1 cellular context compared by ENCODE assay signal in genomic region chr4:108884596-108884995, GRCh38.
TF ChIP-seq lines count a peak whose summit lies in the region.

No MANE protein-coding gene starts in this region.

TF ChIP-seq in SK-N-SH, 30 proteins besides CTCF, POLR2A, EP300 and RAD21 (continued from another document):
- TF ChIP-seq ZBTB33 (IDR thresholded peaks at IDR 0.05; ENCODE audit: borderline replicate concordance, low read depth) = no peak
- no peak for TF ChIP-seq NFIC (IDR thresholded peaks at IDR 0.05; ENCODE audit: borderline replicate concordance)
- TF ChIP-seq REST (IDR thresholded peaks at IDR 0.05; ENCODE audit: low read depth, low read length) = no peak
- TF ChIP-seq JUND (IDR thresholded peaks at IDR 0.05) = no peak
- TF ChIP-seq, protein P1, sequence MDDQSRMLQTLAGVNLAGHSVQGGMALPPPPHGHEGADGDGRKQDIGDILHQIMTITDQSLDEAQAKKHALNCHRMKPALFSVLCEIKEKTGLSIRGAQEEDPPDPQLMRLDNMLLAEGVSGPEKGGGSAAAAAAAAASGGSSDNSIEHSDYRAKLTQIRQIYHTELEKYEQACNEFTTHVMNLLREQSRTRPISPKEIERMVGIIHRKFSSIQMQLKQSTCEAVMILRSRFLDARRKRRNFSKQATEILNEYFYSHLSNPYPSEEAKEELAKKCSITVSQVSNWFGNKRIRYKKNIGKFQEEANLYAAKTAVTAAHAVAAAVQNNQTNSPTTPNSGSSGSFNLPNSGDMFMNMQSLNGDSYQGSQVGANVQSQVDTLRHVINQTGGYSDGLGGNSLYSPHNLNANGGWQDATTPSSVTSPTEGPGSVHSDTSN (IDR thresholded peaks at IDR 0.05) = no peak
- TF ChIP-seq RXRA (IDR thresholded peaks at IDR 0.05; ENCODE audit: borderline replicate concordance, low read depth) = no peak
- TF ChIP-seq MXI1 (IDR thresholded peaks at IDR 0.05; ENCODE audit: low read depth, low read length) = no peak
- TF ChIP-seq, protein P2, sequence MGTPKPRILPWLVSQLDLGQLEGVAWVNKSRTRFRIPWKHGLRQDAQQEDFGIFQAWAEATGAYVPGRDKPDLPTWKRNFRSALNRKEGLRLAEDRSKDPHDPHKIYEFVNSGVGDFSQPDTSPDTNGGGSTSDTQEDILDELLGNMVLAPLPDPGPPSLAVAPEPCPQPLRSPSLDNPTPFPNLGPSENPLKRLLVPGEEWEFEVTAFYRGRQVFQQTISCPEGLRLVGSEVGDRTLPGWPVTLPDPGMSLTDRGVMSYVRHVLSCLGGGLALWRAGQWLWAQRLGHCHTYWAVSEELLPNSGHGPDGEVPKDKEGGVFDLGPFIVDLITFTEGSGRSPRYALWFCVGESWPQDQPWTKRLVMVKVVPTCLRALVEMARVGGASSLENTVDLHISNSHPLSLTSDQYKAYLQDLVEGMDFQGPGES (IDR thresholded peaks at IDR 0.05; ENCODE audit: low read depth, low read length) = no peak
- TF ChIP-seq SIN3A (IDR thresholded peaks at IDR 0.05; ENCODE audit: borderline replicate concordance, low read depth, low read length) = no peak
- no peak for TF ChIP-seq RCOR1 (IDR thresholded peaks at IDR 0.05; ENCODE audit: low read length)
- TF ChIP-seq EZH2phosphoT487 (IDR thresholded peaks at IDR 0.05; ENCODE audit: borderline replicate concordance, low read depth) = no peak
